30 cellular contexts compared by ENCODE assay signal in genomic region chr15:60886680-60887079, GRCh38.
"Had no signal": no experiment of that assay in that cellular context is flagged by ENCODE, and none has a peak within 500 bp of the region (broad histone marks: within the 10 kb centered on the region; RNA-seq: fewer than 3 reads in every experiment).

No MANE protein-coding gene starts in this region.

- H3K27ac ChIP-seq: neural progenitor cell, ovary, parathyroid adenoma, psoas muscle, right lobe of liver, sigmoid colon, suprapubic skin, testis, tibial artery, transverse colon, upper lobe of right lung, uterus had no signal

- H2AFZ ChIP-seq: neural progenitor cell, parathyroid adenoma had no signal

- H3K9me3 Mint-ChIP-seq: naive thymus-derived CD8-positive, alpha-beta T cell; natural killer cell treated with Interleukin-12 subunit alpha and Interleukin-12 subunit beta and Interleukin-15 and Interleukin-18, amount 100 ng/mL, for 72 hours; neural progenitor cell; stimulated activated memory B cell treated with anti-CD40 and anti-IgM and Interleukin-4, amounts not matched to agents 10 μg/mL and 1 μg/mL and 100 μg/mL, for 72 hours; type B pancreatic cell had no signal

- H3K27me3 ChIP-seq: neural progenitor cell, ovary, right lobe of liver, sigmoid colon, suprapubic skin, testis, tibial artery, transverse colon, upper lobe of right lung, uterus had no signal

- H3K4me1 Mint-ChIP-seq: naive thymus-derived CD8-positive, alpha-beta T cell; stimulated activated memory B cell treated with anti-CD40 and anti-IgM and Interleukin-4, amounts not matched to agents 10 μg/mL and 1 μg/mL and 100 μg/mL, for 72 hours had no signal

- H3K4me2 ChIP-seq: neural progenitor cell had no signal

- H3K9ac ChIP-seq: neural progenitor cell, parathyroid adenoma had no signal

- H3K36me3 Mint-ChIP-seq: naive thymus-derived CD8-positive, alpha-beta T cell; natural killer cell treated with Interleukin-12 subunit alpha and Interleukin-12 subunit beta and Interleukin-15 and Interleukin-18, amount 100 ng/mL, for 72 hours; neural progenitor cell; stimulated activated memory B cell treated with anti-CD40 and anti-IgM and Interleukin-4, amounts not matched to agents 10 μg/mL and 1 μg/mL and 100 μg/mL, for 72 hours; type B pancreatic cell had no signal

- H3K4me1 ChIP-seq: parathyroid adenoma, right lobe of liver, testis, transverse colon, uterus had no signal

- H3K4me3 ChIP-seq: neural progenitor cell, ovary, psoas muscle, right lobe of liver, sigmoid colon, suprapubic skin, testis, tibial artery, transverse colon, upper lobe of right lung, uterus had no signal

- H3K9me3 ChIP-seq: ovary, psoas muscle, right lobe of liver, sigmoid colon, suprapubic skin, testis, tibial artery, transverse colon, upper lobe of right lung, uterus had no signal

- H3K4me3 Mint-ChIP-seq: naive thymus-derived CD8-positive, alpha-beta T cell; natural killer cell treated with Interleukin-12 subunit alpha and Interleukin-12 subunit beta and Interleukin-15 and Interleukin-18, amount 100 ng/mL, for 72 hours; neural progenitor cell; stimulated activated memory B cell treated with anti-CD40 and anti-IgM and Interleukin-4, amounts not matched to agents 10 μg/mL and 1 μg/mL and 100 μg/mL, for 72 hours; stimulated activated naive CD8-positive, alpha-beta T cell treated with anti-CD3 and anti-CD28 coated beads, Interleukin-15, amount 100 ng/mL, for 72 hours; type B pancreatic cell had no signal

- ATAC-seq: naive thymus-derived CD8-positive, alpha-beta T cell; natural killer cell treated with Interleukin-12 subunit alpha and Interleukin-12 subunit beta and Interleukin-15 and Interleukin-18, amount 100 ng/mL, for 72 hours; right cardiac atrium; right lobe of liver; stimulated activated memory B cell treated with anti-CD40 and anti-IgM and Interleukin-4, amounts not matched to agents 10 μg/mL and 1 μg/mL and 100 μg/mL, for 72 hours; stimulated activated naive CD8-positive, alpha-beta T cell treated with anti-CD3 and anti-CD28 coated beads, Interleukin-15, amount 100 ng/mL, for 72 hours; stimulated activated naive CD8-positive, alpha-beta T cell treated with anti-CD3 and anti-CD28 coated beads, Interleukin-15, Interleukin-2, amounts not matched to agents 100 U/mL and 50 U/mL, for 24 hours; upper lobe of right lung had no signal

- H3K27ac Mint-ChIP-seq: naive thymus-derived CD8-positive, alpha-beta T cell; natural killer cell treated with Interleukin-12 subunit alpha and Interleukin-12 subunit beta and Interleukin-15 and Interleukin-18, amount 100 ng/mL, for 72 hours; neural progenitor cell; progenitor cell of endocrine pancreas; stimulated activated memory B cell treated with anti-CD40 and anti-IgM and Interleukin-4, amounts not matched to agents 10 μg/mL and 1 μg/mL and 100 μg/mL, for 72 hours; stimulated activated naive CD8-positive, alpha-beta T cell treated with anti-CD3 and anti-CD28 coated beads, Interleukin-15, amount 100 ng/mL, for 72 hours; type B pancreatic cell had no signal

- DNase-seq: naive thymus-derived CD8-positive, alpha-beta T cell; occipital lobe; ovary; posterior cingulate gyrus; psoas muscle; right cardiac atrium; right lobe of liver; sigmoid colon; small intestine; stimulated activated CD4-positive, alpha-beta T cell treated with anti-CD3 and anti-CD28 coated beads, Interleukin-15, amount 100 ng/mL, for 24 hours; stimulated activated CD4-positive, alpha-beta T cell treated with anti-CD3 and anti-CD28 coated beads, Interleukin-2, amount 100 ng/mL, for 24 hours; stimulated activated CD4-positive, alpha-beta T cell treated with anti-CD3 and anti-CD28 coated beads, Interleukin-2, amount 100 ng/mL, for 48 hours; stimulated activated CD4-positive, alpha-beta T cell treated with anti-CD3 and anti-CD28 coated beads, Interleukin-4, amount 100 ng/mL, for 4 hours; stimulated activated CD8-positive, alpha-beta memory T cell treated with anti-CD3 and anti-CD28 coated beads, Interleukin-4, amount 100 ng/mL, for 48 hours; stimulated activated naive CD4-positive, alpha-beta T cell; stimulated activated naive CD8-positive, alpha-beta T cell treated with anti-CD3 and anti-CD28 coated beads, Interleukin-15, amount 100 ng/mL, for 72 hours; stimulated activated naive CD8-positive, alpha-beta T cell treated with anti-CD3 and anti-CD28 coated beads, Interleukin-15, Interleukin-2, amounts not matched to agents 100 U/mL and 50 U/mL, for 24 hours; substantia nigra; testis; tibial artery; transverse colon; upper lobe of right lung; uterus had no signal

- H3K79me2 ChIP-seq: parathyroid adenoma had no signal

- H3K27me3 Mint-ChIP-seq: stimulated activated memory B cell treated with anti-CD40 and anti-IgM and Interleukin-4, amounts not matched to agents 10 μg/mL and 1 μg/mL and 100 μg/mL, for 72 hours had no signal

- H3K36me3 ChIP-seq: neural progenitor cell, ovary, right lobe of liver, sigmoid colon, suprapubic skin, tibial artery, transverse colon, upper lobe of right lung, uterus had no signal
